ENCODE assay signal across 1 cellular context in the genomic region with DNA sequence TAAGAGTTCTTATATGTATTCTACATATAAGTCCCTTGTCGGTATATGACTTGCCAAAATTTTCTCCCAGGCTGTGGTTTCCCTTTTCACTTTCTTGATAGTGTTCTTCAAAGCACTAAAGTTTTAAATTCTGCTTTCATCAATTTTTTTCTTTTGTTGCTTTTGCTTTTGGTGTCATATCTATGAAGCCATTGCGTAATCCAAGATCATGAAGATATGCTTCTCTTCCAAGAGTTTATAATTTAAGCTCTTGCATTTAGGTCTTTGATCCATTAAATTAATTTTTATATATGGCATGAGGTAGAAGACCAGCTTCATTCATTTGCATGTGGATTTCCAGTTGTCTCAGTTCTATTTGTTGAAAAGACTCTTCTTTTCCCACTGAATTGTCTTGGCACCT.
TF ChIP-seq lines count a peak whose summit lies in the region.

No MANE protein-coding gene starts in this region.

TF ChIP-seq in K562, 482 proteins besides CTCF, POLR2A, EP300 and RAD21 (continues in another document):
- no peak for TF ChIP-seq SRSF7 (optimal IDR thresholded peaks at IDR 0.05; ENCODE audit: low read depth, low read length)
- no peak for TF ChIP-seq HMGN3 (IDR thresholded peaks at IDR 0.05; ENCODE audit: borderline replicate concordance, extremely low read depth, insufficient read length, low read depth, low read length)
- no peak for TF ChIP-seq ZNF143 (CRISPR knock-in tag; IDR thresholded peaks at IDR 0.05)
- no peak for TF ChIP-seq ZNF561 (CRISPR knock-in tag; conservative IDR thresholded peaks at IDR 0.05)
- TF ChIP-seq FOSL1 (tag; conservative IDR thresholded peaks at IDR 0.05), result no peak
- no peak for TF ChIP-seq TAF15 (IDR thresholded peaks at IDR 0.05; ENCODE audit: low read depth, low read length)
- no peak for TF ChIP-seq POLR2G (IDR thresholded peaks at IDR 0.05; ENCODE audit: low read depth, low read length)
- 0 out of 2 replicates have a peak, but pooled peaks have one; percentile 8 for TF ChIP-seq ARID1B (IDR thresholded peaks at IDR 0.05)
- no peak for TF ChIP-seq E4F1 (CRISPR knock-in tag; IDR thresholded peaks at IDR 0.05; ENCODE audit: borderline replicate concordance)
- no peak for TF ChIP-seq EZH2 (IDR thresholded peaks at IDR 0.05; ENCODE audit: borderline replicate concordance, low read depth, low read length)
- TF ChIP-seq, protein P1, sequence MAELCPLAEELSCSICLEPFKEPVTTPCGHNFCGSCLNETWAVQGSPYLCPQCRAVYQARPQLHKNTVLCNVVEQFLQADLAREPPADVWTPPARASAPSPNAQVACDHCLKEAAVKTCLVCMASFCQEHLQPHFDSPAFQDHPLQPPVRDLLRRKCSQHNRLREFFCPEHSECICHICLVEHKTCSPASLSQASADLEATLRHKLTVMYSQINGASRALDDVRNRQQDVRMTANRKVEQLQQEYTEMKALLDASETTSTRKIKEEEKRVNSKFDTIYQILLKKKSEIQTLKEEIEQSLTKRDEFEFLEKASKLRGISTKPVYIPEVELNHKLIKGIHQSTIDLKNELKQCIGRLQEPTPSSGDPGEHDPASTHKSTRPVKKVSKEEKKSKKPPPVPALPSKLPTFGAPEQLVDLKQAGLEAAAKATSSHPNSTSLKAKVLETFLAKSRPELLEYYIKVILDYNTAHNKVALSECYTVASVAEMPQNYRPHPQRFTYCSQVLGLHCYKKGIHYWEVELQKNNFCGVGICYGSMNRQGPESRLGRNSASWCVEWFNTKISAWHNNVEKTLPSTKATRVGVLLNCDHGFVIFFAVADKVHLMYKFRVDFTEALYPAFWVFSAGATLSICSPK (IDR thresholded peaks at IDR 0.05; ENCODE audit: borderline replicate concordance), result no peak
- TF ChIP-seq, protein P2, sequence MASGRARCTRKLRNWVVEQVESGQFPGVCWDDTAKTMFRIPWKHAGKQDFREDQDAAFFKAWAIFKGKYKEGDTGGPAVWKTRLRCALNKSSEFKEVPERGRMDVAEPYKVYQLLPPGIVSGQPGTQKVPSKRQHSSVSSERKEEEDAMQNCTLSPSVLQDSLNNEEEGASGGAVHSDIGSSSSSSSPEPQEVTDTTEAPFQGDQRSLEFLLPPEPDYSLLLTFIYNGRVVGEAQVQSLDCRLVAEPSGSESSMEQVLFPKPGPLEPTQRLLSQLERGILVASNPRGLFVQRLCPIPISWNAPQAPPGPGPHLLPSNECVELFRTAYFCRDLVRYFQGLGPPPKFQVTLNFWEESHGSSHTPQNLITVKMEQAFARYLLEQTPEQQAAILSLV (tag; IDR thresholded peaks at IDR 0.05), result peak; percentile 77
- TF ChIP-seq NR2C2 (CRISPR knock-in tag; IDR thresholded peaks at IDR 0.05), result no peak
- no peak for TF ChIP-seq NR2C2 (tag; IDR thresholded peaks at IDR 0.05)
- no peak for TF ChIP-seq SIN3B (IDR thresholded peaks at IDR 0.05; ENCODE audit: low read depth)
- no peak for TF ChIP-seq ZFP30 (CRISPR knock-in tag; IDR thresholded peaks at IDR 0.05; ENCODE audit: borderline replicate concordance)
- TF ChIP-seq ARNT (IDR thresholded peaks at IDR 0.05), result no peak
- no peak for TF ChIP-seq BMI1 (IDR thresholded peaks at IDR 0.05; ENCODE audit: low read length)
- TF ChIP-seq POLR2B (IDR thresholded peaks at IDR 0.05; ENCODE audit: low read depth, partially characterized antibody), result no peak
- TF ChIP-seq ZNF140 (CRISPR knock-in tag; IDR thresholded peaks at IDR 0.05), result no peak
- TF ChIP-seq SMARCE1 (IDR thresholded peaks at IDR 0.05), result no peak
- TF ChIP-seq FOXO4 (CRISPR knock-in tag; IDR thresholded peaks at IDR 0.05), result no peak
- peak; percentile 40; the same call in 1 of the 2 replicates for TF ChIP-seq ATF3 (IDR thresholded peaks at IDR 0.05)
- no peak for TF ChIP-seq ATF3 (CRISPR knock-in tag; conservative IDR thresholded peaks at IDR 0.05)
- no peak for TF ChIP-seq ZNF780A (CRISPR knock-in tag; IDR thresholded peaks at IDR 0.05)
- no peak for TF ChIP-seq GMEB1 (CRISPR knock-in tag; IDR thresholded peaks at IDR 0.05)
- TF ChIP-seq PREB (CRISPR knock-in tag; IDR thresholded peaks at IDR 0.05), result no peak
- TF ChIP-seq POLR2H (tag; IDR thresholded peaks at IDR 0.05; ENCODE audit: low read depth), result 0 out of 2 replicates have a peak, but pooled peaks have one; percentile 38
- no peak for TF ChIP-seq HDGF (IDR thresholded peaks at IDR 0.05)
- TF ChIP-seq, protein P3, sequence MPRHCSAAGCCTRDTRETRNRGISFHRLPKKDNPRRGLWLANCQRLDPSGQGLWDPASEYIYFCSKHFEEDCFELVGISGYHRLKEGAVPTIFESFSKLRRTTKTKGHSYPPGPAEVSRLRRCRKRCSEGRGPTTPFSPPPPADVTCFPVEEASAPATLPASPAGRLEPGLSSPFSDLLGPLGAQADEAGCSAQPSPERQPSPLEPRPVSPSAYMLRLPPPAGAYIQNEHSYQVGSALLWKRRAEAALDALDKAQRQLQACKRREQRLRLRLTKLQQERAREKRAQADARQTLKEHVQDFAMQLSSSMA (CRISPR knock-in tag; IDR thresholded peaks at IDR 0.05), result no peak
- no peak for TF ChIP-seq CBX2 (IDR thresholded peaks at IDR 0.05; ENCODE audit: insufficient read depth, low read length, poor library complexity, severe bottlenecking)
- no peak for TF ChIP-seq ZBTB11 (CRISPR knock-in tag; IDR thresholded peaks at IDR 0.05)
- TF ChIP-seq NCOA1 (IDR thresholded peaks at IDR 0.05; ENCODE audit: low read depth), result no peak
- TF ChIP-seq ZNF507 (tag; conservative IDR thresholded peaks at IDR 0.05), result no peak
- no peak for TF ChIP-seq GTF2E2 (tag; IDR thresholded peaks at IDR 0.05)
- TF ChIP-seq, protein P4, sequence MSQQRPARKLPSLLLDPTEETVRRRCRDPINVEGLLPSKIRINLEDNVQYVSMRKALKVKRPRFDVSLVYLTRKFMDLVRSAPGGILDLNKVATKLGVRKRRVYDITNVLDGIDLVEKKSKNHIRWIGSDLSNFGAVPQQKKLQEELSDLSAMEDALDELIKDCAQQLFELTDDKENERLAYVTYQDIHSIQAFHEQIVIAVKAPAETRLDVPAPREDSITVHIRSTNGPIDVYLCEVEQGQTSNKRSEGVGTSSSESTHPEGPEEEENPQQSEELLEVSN (IDR thresholded peaks at IDR 0.05; ENCODE audit: borderline replicate concordance in 1 of 2, extremely low read depth in 1 of 2, insufficient read depth in 1 of 2, insufficient read length in 1 of 2, low read depth in 1 of 2, low read length in 1 of 2, poor library complexity in 1 of 2, severe bottlenecking in 1 of 2), result no peak
- TF ChIP-seq MAZ (CRISPR knock-in tag; conservative IDR thresholded peaks at IDR 0.05 in 1 of 2, IDR thresholded peaks at IDR 0.05 in 1 of 2), result no peak
- no peak for TF ChIP-seq NR3C1 (CRISPR knock-in tag; IDR thresholded peaks at IDR 0.05)
- TF ChIP-seq ZKSCAN1 (IDR thresholded peaks at IDR 0.05; ENCODE audit: low read depth, low read length), result no peak
- peak; percentile 56 to 68; a peak in 3 of 4 replicates for TF ChIP-seq TRIM24 (IDR thresholded peaks at IDR 0.05)
- TF ChIP-seq HIVEP1 (CRISPR knock-in tag; IDR thresholded peaks at IDR 0.05), result no peak
- TF ChIP-seq STAT5A (IDR thresholded peaks at IDR 0.05; ENCODE audit: borderline replicate concordance, low read length), result no peak
- TF ChIP-seq, protein P5, sequence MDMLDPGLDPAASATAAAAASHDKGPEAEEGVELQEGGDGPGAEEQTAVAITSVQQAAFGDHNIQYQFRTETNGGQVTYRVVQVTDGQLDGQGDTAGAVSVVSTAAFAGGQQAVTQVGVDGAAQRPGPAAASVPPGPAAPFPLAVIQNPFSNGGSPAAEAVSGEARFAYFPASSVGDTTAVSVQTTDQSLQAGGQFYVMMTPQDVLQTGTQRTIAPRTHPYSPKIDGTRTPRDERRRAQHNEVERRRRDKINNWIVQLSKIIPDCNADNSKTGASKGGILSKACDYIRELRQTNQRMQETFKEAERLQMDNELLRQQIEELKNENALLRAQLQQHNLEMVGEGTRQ (CRISPR knock-in tag; IDR thresholded peaks at IDR 0.05), result no peak
- TF ChIP-seq CEBPG (CRISPR knock-in tag; IDR thresholded peaks at IDR 0.05), result peak; percentile 62; the same call in 1 of the 2 replicates
- peak; percentile 90 to 99 for TF ChIP-seq CEBPG (tag; conservative IDR thresholded peaks at IDR 0.05 in 1 of 2, IDR thresholded peaks at IDR 0.05 in 1 of 2)
- 0 out of 2 replicates have a peak, but pooled peaks have one; percentile 30 for TF ChIP-seq GATA2 (CRISPR knock-in tag; IDR thresholded peaks at IDR 0.05)
- no peak for TF ChIP-seq PHF20 (IDR thresholded peaks at IDR 0.05; ENCODE audit: partially characterized antibody)
- peak; percentile 98 for TF ChIP-seq CEBPB (tag; IDR thresholded peaks at IDR 0.05)
- TF ChIP-seq HDAC8 (tag; IDR thresholded peaks at IDR 0.05), result no peak
- TF ChIP-seq ESRRA (IDR thresholded peaks at IDR 0.05; ENCODE audit: borderline replicate concordance, low read depth), result no peak
- TF ChIP-seq ZNF197 (CRISPR knock-in tag; IDR thresholded peaks at IDR 0.05; ENCODE audit: low read depth), result no peak
- no peak for TF ChIP-seq ZFX (CRISPR knock-in tag; IDR thresholded peaks at IDR 0.05)
- no peak for TF ChIP-seq TCF7 (IDR thresholded peaks at IDR 0.05; ENCODE audit: borderline replicate concordance)
